Comparison of ENCODE assay signal across 14 cellular contexts in genomic region chr11:33655842-33656600, GRCh38. TPM values are rescaled to one million over a fixed set of nuclear protein-coding genes. Genes with fewer than 3 reads are reported as not detected.
DNase-seq lines count a peak whose midpoint lies in the region; ATAC-seq and TF ChIP-seq lines count a peak whose summit lies in the region.
"Had no signal": no experiment of that assay in that cellular context is flagged by ENCODE, and none has a peak within 500 bp of the region (broad histone marks: within the 10 kb centered on the region; RNA-seq: fewer than 3 reads in every experiment).

No MANE protein-coding gene starts in this region.

- H3K4me3 Mint-ChIP-seq in nephron = peak overlapping the region in 1 of 3 experiments; percentile 67
- no peak overlapping the region for H3K4me3 Mint-ChIP-seq in Caco-2 (ENCODE audit: unreplicated experiment)
- H3K4me3 Mint-ChIP-seq: B cell had no signal

- H3K4me1 ChIP-seq in Caco-2 = no peaks in the 10 kb centered on the region

- DNase-seq in activated gamma-delta T cell (lab: John Stamatoyannopoulos, UW) (no peak), Caco-2 (no peak), inferior parietal cortex (ENCODE audit: extremely low spot score) (no peak)
- DNase-seq: activated CD4-positive, CD25-positive, alpha-beta regulatory T cell; dermis blood vessel endothelial cell; foreskin melanocyte; HCEC 1CT; retina had no signal

- POLR2A ChIA-PET in Caco-2 (lab: Charles Lee) = no interaction called here

- no peaks in the 10 kb centered on the region for H3K9me3 ChIP-seq in Caco-2

- no peaks in the 10 kb centered on the region for H3K9me3 Mint-ChIP-seq in nephron
- no peaks in the 10 kb centered on the region for H3K9me3 Mint-ChIP-seq in Caco-2 (ENCODE audit: unreplicated experiment)

- no peak overlapping the region for H3K4me3 ChIP-seq in Caco-2 (ENCODE audit: low read depth, low read length)

- H3K36me3 Mint-ChIP-seq in nephron (ENCODE audit: low read depth) = no peaks in the 10 kb centered on the region
- no peaks in the 10 kb centered on the region for H3K36me3 Mint-ChIP-seq in Caco-2 (ENCODE audit: insufficient read depth, unreplicated experiment)

- H3K27ac Mint-ChIP-seq in nephron = peak overlapping the region; percentile 53 to 73 (median 61)
- H3K27ac Mint-ChIP-seq in Caco-2 (ENCODE audit: unreplicated experiment) = no peak overlapping the region
- H3K27ac Mint-ChIP-seq: B cell had no signal

- TF ChIP-seq CTCF in nephron (IDR thresholded peaks at IDR 0.05; ENCODE audit: unreplicated experiment in 3 of 3) (no peak), Caco-2 (IDR thresholded peaks at IDR 0.05; ENCODE audit: insufficient read depth in 1 of 2, low read depth in 1 of 2, low read length in 1 of 2, severe bottlenecking in 1 of 2, unreplicated experiment in 1 of 2) (no peak)

- ATAC-seq in GM18508 (IDR thresholded peaks at IDR 0.05; ENCODE audit: insufficient read depth, unreplicated experiment) = peak; percentile 48
- ATAC-seq in GM21619 (IDR thresholded peaks at IDR 0.05; ENCODE audit: unreplicated experiment) = peak; percentile 61
- ATAC-seq in HG03469 (IDR thresholded peaks at IDR 0.05; ENCODE audit: unreplicated experiment) = peak; percentile 61
- no peak for ATAC-seq in activated CD4-positive, CD25-positive, alpha-beta regulatory T cell treated with anti-CD3 and anti-CD28 coated beads, Interleukin-2, amount 50 U/mL, for 24 hours

- peaks cover 74% of the 10 kb centered on the region for H3K4me1 Mint-ChIP-seq in nephron
- H3K4me1 Mint-ChIP-seq in Caco-2 (ENCODE audit: low read depth, unreplicated experiment) = no peaks in the 10 kb centered on the region
- H3K4me1 Mint-ChIP-seq: B cell had no signal

- no peaks in the 10 kb centered on the region for H3K36me3 ChIP-seq in Caco-2 (ENCODE audit: control insufficient read depth, insufficient read depth, low read length)

- no TSS peak for BruUV-seq in Caco-2 (replicated peaks; lab: Mats Ljungman, UMichigan)

- intact Hi-C loops in Caco-2 (cut with micrococcal nuclease; ENCODE audit: unreplicated experiment) = no loop called here

- H3K27me3 Mint-ChIP-seq in nephron (ENCODE audit: low read depth) = peaks cover 3% of the 10 kb centered on the region
- H3K27me3 Mint-ChIP-seq in Caco-2 (ENCODE audit: insufficient read depth, unreplicated experiment) = peaks cover 8% of the 10 kb centered on the region

- CTCF ChIA-PET in Caco-2 (lab: Charles Lee) = no interaction called here

- H3K27me3 ChIP-seq in Caco-2 (replicated peaks; ENCODE audit: control insufficient read depth, insufficient read depth, low read length) = no peaks in the 10 kb centered on the region

RNA-seq across cellular contexts. Expression of gene C11orf91, which starts 44.6 kb away (rescaled TPM):
- total RNA-seq in Caco-2 (2022) = not detected in 2 replicates
- total RNA-seq: B cell, dermis blood vessel endothelial cell had no signal

Comparison
In these comparisons a context has a peak if more than half of its experiments do, and no peak if none do; other contexts are left out.
1. ATAC-seq: peak in GM18508 (single experiment), GM21619 (single experiment) and HG03469 (single experiment); none in activated CD4-positive, CD25-positive, alpha-beta regulatory T cell treated with anti-CD3 and anti-CD28 coated beads, Interleukin-2, amount 50 U/mL, for 24 hours (0 of 2).